16 cellular contexts compared by ENCODE assay signal in genomic region chr7:140881507-140882228, GRCh38. TPM values are rescaled to one million over a fixed set of nuclear protein-coding genes. Genes with fewer than 3 reads are reported as not detected.
DNase-seq lines count a peak whose midpoint lies in the region; ATAC-seq, FAIRE-seq and TF ChIP-seq lines count a peak whose summit lies in the region.
"Had no signal": no experiment of that assay in that cellular context is flagged by ENCODE, and none has a peak within 500 bp of the region (broad histone marks: within the 10 kb centered on the region; RNA-seq: fewer than 3 reads in every experiment).

No MANE protein-coding gene starts in this region.

- H3K14ac ChIP-seq in neuronal stem cell (ENCODE audit: low read length): no peak overlapping the region

- no peaks in the 10 kb centered on the region for H3K9me1 ChIP-seq in K562 (ENCODE audit: control insufficient read depth, insufficient read depth, low read length)

- no peak overlapping the region for H4K91ac ChIP-seq in neuronal stem cell (ENCODE audit: low read depth, low read length, poor library complexity)

- H3K36me3 Mint-ChIP-seq in activated naive CD4-positive, alpha-beta T cell treated with anti-CD3 and anti-CD28 coated beads for 36 hours (ENCODE audit: low read depth): peaks cover 6% of the 10 kb centered on the region

- ATAC-seq in GM18511 (IDR thresholded peaks at IDR 0.05; ENCODE audit: unreplicated experiment): peak; percentile 67
- ATAC-seq in GM21360 (IDR thresholded peaks at IDR 0.05; ENCODE audit: unreplicated experiment): peak; percentile 44
- ATAC-seq in HG03095 (IDR thresholded peaks at IDR 0.05; ENCODE audit: unreplicated experiment): peak; percentile 45
- no peak for ATAC-seq in K562
- ATAC-seq: HCT116 had no signal

- 60% methylated on average over 3 of the region's 3 CpGs for WGBS in K562 (ENCODE audit: insufficient coverage, low coverage, missing lambda C conversion rate)
- no CpG with 5 or more reads among the region's 3 CpGs for WGBS in neuronal stem cell (ENCODE audit: extremely low coverage in 2 of 2, insufficient read length in 2 of 2, insufficient replicate concordance in 1 of 2), 2 donors

- H3K36me3 ChIP-seq in K562 (ENCODE audit: control insufficient read depth, insufficient read depth, low read length): no peaks in the 10 kb centered on the region
- no peaks in the 10 kb centered on the region for H3K36me3 ChIP-seq in breast epithelium
- H3K36me3 ChIP-seq in neuronal stem cell (replicated peaks in 1 of 2; ENCODE audit: control insufficient read depth in 2 of 2, insufficient read depth in 2 of 2, low read length in 2 of 2): peaks cover 0 to 2% of the 10 kb centered on the region in 2 donors
- H3K36me3 ChIP-seq: neural progenitor cell had no signal

- no peaks in the 10 kb centered on the region for H3K9me3 ChIP-seq in K562 (replicated peaks; ENCODE audit: control insufficient read depth, insufficient read depth, low read depth, low read length)
- no peaks in the 10 kb centered on the region for H3K9me3 ChIP-seq in breast epithelium
- H3K9me3 ChIP-seq in neuronal stem cell (replicated peaks in 1 of 2; ENCODE audit: control insufficient read depth in 2 of 2, insufficient read depth in 1 of 2, low read depth in 1 of 2, low read length in 2 of 2): peaks cover 0 to 13% of the 10 kb centered on the region in 2 donors

- no peak for TF ChIP-seq EP300 in K562 (IDR thresholded peaks at IDR 0.05; ENCODE audit: low read length)

- H3K27ac Mint-ChIP-seq in activated naive CD4-positive, alpha-beta T cell treated with anti-CD3 and anti-CD28 coated beads for 36 hours: no peak overlapping the region
- H3K27ac Mint-ChIP-seq: CD4-positive, alpha-beta T cell; IgD-negative memory B cell; neural progenitor cell; stimulated activated naive CD8-positive, alpha-beta T cell treated with anti-CD3 and anti-CD28 coated beads, Interleukin-15, Interleukin-2, amounts not matched to agents 100 ng/mL and 50 ng/mL, for 24 hours had no signal

- no peak overlapping the region for H3K4ac ChIP-seq in neuronal stem cell (ENCODE audit: low read length)

- no peak for TF ChIP-seq RAD21 in K562 (CRISPR knock-in tag; conservative IDR thresholded peaks at IDR 0.05 in 1 of 2, IDR thresholded peaks at IDR 0.05 in 1 of 2)

- peaks cover 48% of the 10 kb centered on the region for H3K4me1 Mint-ChIP-seq in activated naive CD4-positive, alpha-beta T cell treated with anti-CD3 and anti-CD28 coated beads for 36 hours (ENCODE audit: low read depth)

- in situ Hi-C loops in K562 (cut with MboI): no loop called here

- H4K20me1 ChIP-seq in K562 (replicated peaks; ENCODE audit: control insufficient read depth, insufficient read depth, low read length): no peaks in the 10 kb centered on the region

- H2BK12ac ChIP-seq in neuronal stem cell (ENCODE audit: low read length): no peak overlapping the region

- no peak overlapping the region for H2AK5ac ChIP-seq in neuronal stem cell (ENCODE audit: low read depth, low read length)

- H3K4me3 ChIP-seq in K562 (no peak overlapping the region), breast epithelium (no peak overlapping the region), neuronal stem cell (ENCODE audit: low read length in 2 of 2) (no peak overlapping the region)
- H3K4me3 ChIP-seq: neural progenitor cell had no signal

- no peak for TF ChIP-seq CTCF in K562 (IDR thresholded peaks at IDR 0.05 in 2 of 3, conservative IDR thresholded peaks at IDR 0.05 in 1 of 3; ENCODE audit: insufficient read depth in 2 of 3, low read depth in 1 of 3, low read length in 3 of 3)
- TF ChIP-seq CTCF in breast epithelium (IDR thresholded peaks at IDR 0.05): no peak

- no peak overlapping the region for H3K18ac ChIP-seq in neuronal stem cell (ENCODE audit: low read length)

- no peaks in the 10 kb centered on the region for H3K27me3 Mint-ChIP-seq in activated naive CD4-positive, alpha-beta T cell treated with anti-CD3 and anti-CD28 coated beads for 36 hours (ENCODE audit: low read depth)
- H3K27me3 Mint-ChIP-seq: CD4-positive, alpha-beta T cell; IgD-negative memory B cell; stimulated activated naive CD8-positive, alpha-beta T cell treated with anti-CD3 and anti-CD28 coated beads, Interleukin-15, Interleukin-2, amounts not matched to agents 100 ng/mL and 50 ng/mL, for 24 hours had no signal

- H3K27ac ChIP-seq in K562 (ENCODE audit: extremely low read depth, low read depth, low read length): no peak overlapping the region
- no peak overlapping the region for H3K27ac ChIP-seq in breast epithelium
- no peak overlapping the region for H3K27ac ChIP-seq in neuronal stem cell (replicated peaks; ENCODE audit: low read length)
- H3K27ac ChIP-seq: neural progenitor cell, VCaP had no signal

- peaks cover 57% of the 10 kb centered on the region for H3K79me2 ChIP-seq in K562 (ENCODE audit: control insufficient read depth, insufficient read depth, low read length)

- H4K8ac ChIP-seq in neuronal stem cell (ENCODE audit: low read depth, low read length): no peak overlapping the region

- no peak for TF ChIP-seq POLR2A in K562 (conservative IDR thresholded peaks at IDR 0.05)
- no peak for TF ChIP-seq POLR2A in breast epithelium (IDR thresholded peaks at IDR 0.05)

- H3K4me1 ChIP-seq in K562 (replicated peaks in 1 of 2; ENCODE audit: control insufficient read depth in 2 of 2, insufficient read depth in 2 of 2, low read length in 2 of 2) (no peaks in the 10 kb centered on the region; a peak in 1 of 5 replicates), breast epithelium (no peaks in the 10 kb centered on the region), neuronal stem cell (ENCODE audit: control insufficient read depth in 2 of 2, insufficient read depth in 1 of 2, low read depth in 1 of 2, low read length in 2 of 2) (no peaks in the 10 kb centered on the region)
- H3K4me1 ChIP-seq: neural progenitor cell had no signal

- DNase-seq in K562 (ENCODE audit: extremely low read depth in 1 of 4, low spot score in 3 of 4): no peak
- DNase-seq in breast epithelium (ENCODE audit: low spot score in 2 of 2): no peak
- no peak for DNase-seq in neuronal stem cell (ENCODE audit: low spot score)
- DNase-seq in cerebellar cortex (ENCODE audit: low spot score): no peak
- no peak for DNase-seq in activated naive CD4-positive, alpha-beta T cell treated with anti-CD3 and anti-CD28 coated beads for 36 hours
- DNase-seq: CD4-positive, alpha-beta T cell; stimulated activated CD4-positive, alpha-beta T cell treated with anti-CD3 and anti-CD28 coated beads, Interleukin-15, amount 100 ng/mL, for 24 hours had no signal

- no peak overlapping the region for H3K23ac ChIP-seq in neuronal stem cell (ENCODE audit: low read depth, low read length, poor library complexity)

- intact Hi-C loops in K562 (cut with micrococcal nuclease): no loop called here
- intact Hi-C loops in breast epithelium (cut with DNase I; ENCODE audit: low total_unique reads): no loop called here
- intact Hi-C loops in activated naive CD4-positive, alpha-beta T cell treated with anti-CD3 and anti-CD28 coated beads for 36 hours (cut with micrococcal nuclease): loop anchor here (1.0 kb wide), 1 partner anchor 21 kb away; no protein-coding TSS in a partner anchor

- no peak overlapping the region for H2BK15ac ChIP-seq in neuronal stem cell (ENCODE audit: low read length)

- H3K9ac ChIP-seq in K562 (ENCODE audit: insufficient read depth in 1 of 2, low read depth in 2 of 2, low read length in 2 of 2) (no peak overlapping the region), neuronal stem cell (ENCODE audit: low read depth, low read length, poor library complexity) (no peak overlapping the region)
- H3K9ac ChIP-seq: neural progenitor cell had no signal

- H2AFZ ChIP-seq in K562 (ENCODE audit: low read depth, low read length) (no peak overlapping the region), neuronal stem cell (ENCODE audit: low read length) (no peak overlapping the region)
- H2AFZ ChIP-seq: neural progenitor cell had no signal

- no TSS peak for BruUV-seq in K562 (replicated peaks; lab: Mats Ljungman, UMichigan)

- no peak overlapping the region for H3K4me3 Mint-ChIP-seq in activated naive CD4-positive, alpha-beta T cell treated with anti-CD3 and anti-CD28 coated beads for 36 hours
- H3K4me3 Mint-ChIP-seq: CD4-positive, alpha-beta T cell; IgD-negative memory B cell; neural progenitor cell; stimulated activated naive CD8-positive, alpha-beta T cell treated with anti-CD3 and anti-CD28 coated beads, Interleukin-15, Interleukin-2, amounts not matched to agents 100 ng/mL and 50 ng/mL, for 24 hours had no signal

- no peak overlapping the region for H3K4me2 ChIP-seq in K562 (ENCODE audit: insufficient read depth, low read length)
- no peak overlapping the region for H3K4me2 ChIP-seq in neuronal stem cell (ENCODE audit: insufficient read depth, low read length, poor library complexity, severe bottlenecking)
- H3K4me2 ChIP-seq: neural progenitor cell had no signal

- CTCF ChIA-PET in K562 (lab: Yijun Ruan, JAX; ENCODE audit: low intra/inter-chr PET ratio): no interaction called here
- CTCF ChIA-PET in activated naive CD4-positive, alpha-beta T cell treated with anti-CD3 and anti-CD28 coated beads for 36 hours (lab: Charles Lee): interaction anchor here (1.7 kb wide), 1 partner anchor 70 kb away, joined by 5 read pairs; no protein-coding TSS in a partner anchor

- no peak for FAIRE-seq in K562 (lab: Jason Lieb, UNC)
- FAIRE-seq: islet of Langerhans had no signal

- H2BK5ac ChIP-seq in neuronal stem cell (ENCODE audit: low read length): no peak overlapping the region

- H3K27me3 ChIP-seq in K562 (ENCODE audit: control insufficient read depth in 2 of 2, insufficient read depth in 2 of 2, low read length in 2 of 2): no peaks in the 10 kb centered on the region
- H3K27me3 ChIP-seq in breast epithelium: no peaks in the 10 kb centered on the region
- H3K27me3 ChIP-seq in neuronal stem cell (ENCODE audit: control insufficient read depth in 3 of 3, insufficient read depth in 3 of 3, low read depth in 1 of 3, low read length in 3 of 3): no peaks in the 10 kb centered on the region
- H3K27me3 ChIP-seq: neural progenitor cell had no signal

- no peak overlapping the region for H2BK120ac ChIP-seq in neuronal stem cell (ENCODE audit: low read depth, low read length)

- POLR2A ChIA-PET in K562 (lab: Yijun Ruan, JAX): interaction anchor here (1.3 kb wide), 1 partner anchor 33 kb away, joined by 3 read pairs; no protein-coding TSS in a partner anchor

- H3K9me3 Mint-ChIP-seq in activated naive CD4-positive, alpha-beta T cell treated with anti-CD3 and anti-CD28 coated beads for 36 hours: no peaks in the 10 kb centered on the region
- H3K9me3 Mint-ChIP-seq: stimulated activated naive CD8-positive, alpha-beta T cell treated with anti-CD3 and anti-CD28 coated beads, Interleukin-15, Interleukin-2, amounts not matched to agents 100 ng/mL and 50 ng/mL, for 24 hours had no signal

- peaks cover 3% of the 10 kb centered on the region for H3K79me1 ChIP-seq in neuronal stem cell (ENCODE audit: low read depth, low read length)

RNA-seq across cellular contexts. Expression of gene BRAF, which starts 43.1 kb away (rescaled TPM):
- total RNA-seq in K562 (2011; cell fraction: chromatin; rRNA removed; ENCODE audit: low replicate concordance): 127 and 304 TPM in 2 replicates
- 36.5 and 52.8 TPM in 2 replicates for total RNA-seq in K562 (2011; cell fraction: nucleolus; rRNA removed)
- total RNA-seq in K562 (2011; cell fraction: nucleoplasm; rRNA removed): 111 and 199 TPM in 2 replicates
- total RNA-seq in K562 (2014; rRNA removed) (16.4 and 17.4 TPM in 2 replicates), K562 (2014; rRNA removed; fragmentation: Illumina TruSeq; extraction: Trizol) (38.3 and 42.7 TPM in 2 replicates), K562 (2015; rRNA removed; fragmentation: Illumina TruSeq; extraction: Trizol) (32.5 and 37.8 TPM in 2 replicates), K562 (2021) (33.4 and 34.1 TPM in 2 replicates), breast epithelium (100 to 1,000 TPM in 1 of 3 donors, 10 to 100 TPM in 2; 42.1 to 106 (median 64.9) TPM)
- polyA plus RNA-seq in K562 (2011; rRNA removed) (37.2 and 38.5 TPM in 2 replicates), K562 (2014; fragmentation: Illumina TruSeq; extraction: Trizol) (21.9 and 24.1 TPM in 2 replicates), K562 (2014; fragmentation: Nextera tagmentation; extraction: Ambion mirVana) (1 to 10 TPM; 3.6 to 6.6 TPM), K562 (2014; rRNA removed) (14.0 and 15.1 TPM in 2 replicates)
- polyA plus RNA-seq in K562 (2011; cell fraction: cytosol; rRNA removed): 12.1 and 24.8 TPM in 2 replicates
- 34.7 and 51.3 TPM in 2 replicates for polyA plus RNA-seq in K562 (2011; cell fraction: nucleus; rRNA removed)
- 15.7 and 20.2 TPM in 2 replicates for polyA plus RNA-seq in K562 (2012)
- 138 and 189 TPM in 2 replicates for polyA minus RNA-seq in K562 (2011; rRNA and poly(A)+ RNA removed)
- polyA minus RNA-seq in K562 (2011; cell fraction: cytosol; rRNA and poly(A)+ RNA removed): 46.0 and 52.5 TPM in 2 replicates
- 63.0 and 111 TPM in 2 replicates for polyA minus RNA-seq in K562 (2011; cell fraction: nucleus; rRNA and poly(A)+ RNA removed)
- polyA plus RNA-seq in neuronal stem cell (2013, experiment 1 of 2): 12.3 TPM
- polyA plus RNA-seq in neuronal stem cell (2013, experiment 2 of 2): 13.1 TPM
- total RNA-seq in activated naive CD4-positive, alpha-beta T cell treated with anti-CD3 and anti-CD28 coated beads for 36 hours: 10 to 100 TPM; 24.6 to 28.6 TPM
